Comparison of ENCODE assay signal across 24 cellular contexts in genomic region chr5:5456858-5457257, GRCh38. TPM values are rescaled to one million over a fixed set of nuclear protein-coding genes. Genes with fewer than 3 reads are reported as not detected.
A peak's percentile ranks its signal among the peaks of the same experiment; 100 is the strongest.
DNase-seq lines count a peak whose midpoint lies in the region; ATAC-seq, FAIRE-seq and TF ChIP-seq lines count a peak whose summit lies in the region.
"Had no signal": no experiment of that assay in that cellular context is flagged by ENCODE, and none has a peak within 500 bp of the region (broad histone marks: within the 10 kb centered on the region; RNA-seq: fewer than 3 reads in every experiment).

No MANE protein-coding gene starts in this region.

- WGBS in mammary epithelial cell (ENCODE audit: low coverage, missing lambda C conversion rate), result 81% methylated on average over 5 of the region's 5 CpGs

- CTCF ChIA-PET in mammary epithelial cell (lab: Charles Lee; ENCODE audit: low non-redundant PET) (no interaction called here), GM10248 (lab: Yijun Ruan, JAX) (interaction anchor here (1.1 to 1.5 kb wide), 2 partner anchors 11 to 21 kb away, joined by 3 to 4 read pairs; no protein-coding TSS in a partner anchor)
- CTCF ChIA-PET in CD4-positive, alpha-beta memory T cell (lab: Charles Lee; ENCODE audit: partially characterized antibody), result no interaction called here

- H3K4me3 ChIP-seq in mammary epithelial cell (replicated peaks in 1 of 3; ENCODE audit: insufficient read depth in 1 of 3, low read depth in 2 of 3, low read length in 3 of 3), result no peak overlapping the region
- no peak overlapping the region for H3K4me3 ChIP-seq in breast epithelium
- H3K4me3 ChIP-seq in astrocyte (ENCODE audit: insufficient read depth, low read depth, low read length), result no peak overlapping the region
- no peak overlapping the region for H3K4me3 ChIP-seq in CD4-positive, alpha-beta memory T cell (ENCODE audit: low read length in 2 of 2)
- H3K4me3 ChIP-seq: A549; BLaER1 treated with 17β-estradiol and CSF1 and Interleukin-3, amounts not matched to agents 10 nM and 100 nM; GM12878; HAP-1 had no signal

- no peak overlapping the region for H3K27ac ChIP-seq in mammary epithelial cell (ENCODE audit: insufficient read depth, low read depth, low read length)
- no peak overlapping the region for H3K27ac ChIP-seq in breast epithelium
- no peak overlapping the region for H3K27ac ChIP-seq in astrocyte (ENCODE audit: low read depth, low read length)
- H3K27ac ChIP-seq in foreskin keratinocyte, result no peak overlapping the region
- no peak overlapping the region for H3K27ac ChIP-seq in CD4-positive, alpha-beta memory T cell (ENCODE audit: low read depth, low read length)
- H3K27ac ChIP-seq: A549; BLaER1 treated with 17β-estradiol and CSF1 and Interleukin-3, amounts not matched to agents 10 nM and 100 nM had no signal

- no peak overlapping the region for H3K9ac ChIP-seq in mammary epithelial cell (ENCODE audit: insufficient read depth, low read length)
- no peak overlapping the region for H3K9ac ChIP-seq in astrocyte (ENCODE audit: low read length)
- H3K9ac ChIP-seq: BLaER1 treated with 17β-estradiol and CSF1 and Interleukin-3, amounts not matched to agents 10 nM and 100 nM had no signal

- no peaks in the 10 kb centered on the region for H3K9me3 ChIP-seq in mammary epithelial cell (replicated peaks; ENCODE audit: insufficient read depth, low read length)
- H3K9me3 ChIP-seq in breast epithelium, result no peaks in the 10 kb centered on the region
- no peaks in the 10 kb centered on the region for H3K9me3 ChIP-seq in astrocyte (ENCODE audit: insufficient read depth, low read depth, low read length)
- H3K9me3 ChIP-seq in CD4-positive, alpha-beta memory T cell (ENCODE audit: control insufficient read depth in 1 of 2, low read length in 2 of 2), result no peaks in the 10 kb centered on the region
- H3K9me3 ChIP-seq: A549; BE2C; BLaER1 treated with 17β-estradiol and CSF1 and Interleukin-3, amounts not matched to agents 10 nM and 100 nM; Caco-2; HAP-1 had no signal

- H4K20me1 ChIP-seq in mammary epithelial cell (ENCODE audit: insufficient read depth, low read length) (no peaks in the 10 kb centered on the region), astrocyte (ENCODE audit: insufficient read depth, low read length) (peaks cover 17% of the 10 kb centered on the region)

- H3K27ac Mint-ChIP-seq in astrocyte (ENCODE audit: unreplicated experiment), result no peak overlapping the region
- H3K27ac Mint-ChIP-seq in CD4-positive, alpha-beta memory T cell, result peak overlapping the region in 1 of 7 donors; percentile 47
- H3K27ac Mint-ChIP-seq: CD8-positive, alpha-beta T cell; HFFc6 had no signal

- no peak for TF ChIP-seq POLR2A in breast epithelium (IDR thresholded peaks at IDR 0.05)

- peaks cover 27% of the 10 kb centered on the region for H3K36me3 Mint-ChIP-seq in astrocyte (ENCODE audit: low read depth, unreplicated experiment)
- H3K36me3 Mint-ChIP-seq in CD4-positive, alpha-beta memory T cell, result peaks cover 72 to 89% of the 10 kb centered on the region in 2 donors

- H3K27me3 ChIP-seq in mammary epithelial cell (ENCODE audit: insufficient read depth, low read length) (no peaks in the 10 kb centered on the region), breast epithelium (no peaks in the 10 kb centered on the region), astrocyte (ENCODE audit: insufficient read depth, low read length) (no peaks in the 10 kb centered on the region), foreskin keratinocyte (no peaks in the 10 kb centered on the region)
- no peaks in the 10 kb centered on the region for H3K27me3 ChIP-seq in CD4-positive, alpha-beta memory T cell (ENCODE audit: insufficient read depth, low read length)
- H3K27me3 ChIP-seq: BE2C; BLaER1 treated with 17β-estradiol and CSF1 and Interleukin-3, amounts not matched to agents 10 nM and 100 nM had no signal

- no peaks in the 10 kb centered on the region for H3K4me1 ChIP-seq in mammary epithelial cell (ENCODE audit: insufficient read depth, low read length)
- no peaks in the 10 kb centered on the region for H3K4me1 ChIP-seq in breast epithelium
- H3K4me1 ChIP-seq in astrocyte (ENCODE audit: insufficient read depth, low read length), result no peaks in the 10 kb centered on the region
- no peaks in the 10 kb centered on the region for H3K4me1 ChIP-seq in foreskin keratinocyte
- no peaks in the 10 kb centered on the region for H3K4me1 ChIP-seq in CD4-positive, alpha-beta memory T cell (ENCODE audit: insufficient read depth, low read length)
- H3K4me1 ChIP-seq: A549, BE2C, Caco-2, HAP-1 had no signal

- dilution Hi-C loops in mammary epithelial cell (cut with HindIII; ENCODE audit: low sequenced_read_pairs), result no loop called here

- H3K4me3 Mint-ChIP-seq in astrocyte (ENCODE audit: unreplicated experiment), result peak overlapping the region; percentile 7
- no peak overlapping the region for H3K4me3 Mint-ChIP-seq in CD4-positive, alpha-beta memory T cell
- H3K4me3 Mint-ChIP-seq: CD8-positive, alpha-beta T cell; HFFc6 had no signal

- intact Hi-C loops in mammary epithelial cell (cut with micrococcal nuclease) (no loop called here), breast epithelium (cut with DNase I; ENCODE audit: low total_unique reads) (no loop called here)
- intact Hi-C loops in CD4-positive, alpha-beta memory T cell (cut with micrococcal nuclease), result no loop called here

- BruUV-seq in mammary epithelial cell (replicated peaks; lab: Mats Ljungman, UMichigan), result no TSS peak

- peaks cover 18% of the 10 kb centered on the region for H3K4me1 Mint-ChIP-seq in astrocyte (ENCODE audit: low read depth, unreplicated experiment)
- peaks cover 0 to 8% (median under 1%) of the 10 kb centered on the region in 4 donors for H3K4me1 Mint-ChIP-seq in CD4-positive, alpha-beta memory T cell

- H3K9me3 Mint-ChIP-seq in astrocyte (ENCODE audit: unreplicated experiment), result peaks cover 5% of the 10 kb centered on the region
- no peaks in the 10 kb centered on the region for H3K9me3 Mint-ChIP-seq in CD4-positive, alpha-beta memory T cell
- H3K9me3 Mint-ChIP-seq: CD8-positive, alpha-beta T cell; HFFc6 had no signal

- no peak for FAIRE-seq in astrocyte (lab: Jason Lieb, UNC)
- FAIRE-seq: A549, G401.6, GM12878, GM19239, H54 had no signal

- POLR2A ChIA-PET in CD4-positive, alpha-beta memory T cell (lab: Charles Lee; ENCODE audit: partially characterized antibody), result interaction anchor here (1.4 kb wide), 1 partner anchor 34 kb away, joined by 3 read pairs; the partner anchor contains the start of gene ICE1
- POLR2A ChIA-PET in GM10248 (lab: Yijun Ruan, JAX), result no interaction called here

- DNase-seq in mammary epithelial cell (peak; percentile 29), breast epithelium (ENCODE audit: low spot score in 2 of 2) (no peak), astrocyte (ENCODE audit: low read depth) (no peak), foreskin keratinocyte (peak; percentile 1 to 18), GM10248 (ENCODE audit: extremely low spot score) (no peak)
- no peak for DNase-seq in CD4-positive, alpha-beta memory T cell
- DNase-seq: 8988T; ACHN; AML-193; BE2C; Caco-2; CD8-positive, alpha-beta T cell; DMS153; DND-41; GOT3; HFFc6 had no signal

- H2AFZ ChIP-seq in mammary epithelial cell (ENCODE audit: low read depth, low read length), result no peak overlapping the region
- H2AFZ ChIP-seq in astrocyte (ENCODE audit: low read depth, low read length), result no peak overlapping the region

- H3K4me2 ChIP-seq in mammary epithelial cell (ENCODE audit: insufficient read depth, low read depth, low read length) (no peak overlapping the region), astrocyte (ENCODE audit: low read length) (no peak overlapping the region)
- H3K4me2 ChIP-seq: A549; BLaER1 treated with 17β-estradiol and CSF1 and Interleukin-3, amounts not matched to agents 10 nM and 100 nM had no signal

- in situ Hi-C loops in mammary epithelial cell (cut with MboI; ENCODE audit: low sequenced_read_pairs in 2 of 2), result no loop called here

- H3K79me2 ChIP-seq in mammary epithelial cell (ENCODE audit: insufficient read depth, low read length), result peaks cover 14% of the 10 kb centered on the region
- H3K79me2 ChIP-seq in astrocyte (ENCODE audit: insufficient read depth, low read length), result peaks cover 15% of the 10 kb centered on the region

- H3K27me3 Mint-ChIP-seq in astrocyte (ENCODE audit: low read depth, unreplicated experiment), result no peaks in the 10 kb centered on the region
- no peaks in the 10 kb centered on the region for H3K27me3 Mint-ChIP-seq in CD4-positive, alpha-beta memory T cell

- H3K36me3 ChIP-seq in mammary epithelial cell (ENCODE audit: insufficient read depth, low read length), result peaks cover 33% of the 10 kb centered on the region
- peaks cover 29% of the 10 kb centered on the region for H3K36me3 ChIP-seq in breast epithelium
- H3K36me3 ChIP-seq in astrocyte (ENCODE audit: insufficient read depth, low read length), result peaks cover 62% of the 10 kb centered on the region
- peaks cover 48% of the 10 kb centered on the region for H3K36me3 ChIP-seq in CD4-positive, alpha-beta memory T cell (ENCODE audit: insufficient read depth, low read length)

- ATAC-seq in foreskin keratinocyte (no peak), GM21529 (IDR thresholded peaks at IDR 0.05; ENCODE audit: unreplicated experiment) (no peak)
- ATAC-seq: A549; CD8-positive, alpha-beta T cell; GM12878 had no signal

- TF ChIP-seq CTCF in mammary epithelial cell (conservative IDR thresholded peaks at IDR 0.05 in 1 of 2, IDR thresholded peaks at IDR 0.05 in 1 of 2; ENCODE audit: extremely low read depth in 1 of 2, insufficient read depth in 1 of 2, low read depth in 1 of 2, low read length in 2 of 2), result no peak
- TF ChIP-seq CTCF in breast epithelium (IDR thresholded peaks at IDR 0.05), result no peak
- TF ChIP-seq CTCF in astrocyte (IDR thresholded peaks at IDR 0.05; ENCODE audit: insufficient read depth, low read depth, low read length), result no peak
- no peak for TF ChIP-seq CTCF in foreskin keratinocyte (conservative IDR thresholded peaks at IDR 0.05)
- TF ChIP-seq CTCF in GM10248 (IDR thresholded peaks at IDR 0.05; ENCODE audit: control extremely low read depth, extremely low read depth, low read depth, missing control alignments), result no peak

RNA-seq across cellular contexts. Expression of gene ICE1, which starts 34.4 kb away (rescaled TPM):
- total RNA-seq in mammary epithelial cell (10 to 100 TPM; 28.5 to 30.3 TPM), breast epithelium (10 to 100 TPM; 33.1 to 47.7 (median 34.1) TPM), astrocyte (40.3 and 44.8 TPM in 2 replicates), foreskin keratinocyte (26.7 and 28.2 TPM in 2 replicates)
- polyA plus RNA-seq in mammary epithelial cell (10.3 TPM), foreskin keratinocyte (3.7 and 4.6 TPM in 2 replicates)
- polyA minus RNA-seq in mammary epithelial cell, result 30.4 TPM
- 10 to 100 TPM; 48.3 to 52.1 TPM for total RNA-seq in CD4-positive, alpha-beta memory T cell
- 10 to 100 TPM in 1 of 2 donors, 1 to 10 TPM in 1; 8.9 to 24.4 TPM for polyA plus RNA-seq in CD4-positive, alpha-beta memory T cell

Comparison
In these comparisons a context has a peak if more than half of its experiments do, and no peak if none do; other contexts are left out.
1. DNase-seq: peak in mammary epithelial cell (single experiment) and foreskin keratinocyte (2 of 2); none in breast epithelium (0 of 2), astrocyte (single experiment), CD4-positive, alpha-beta memory T cell (0 of 5) and GM10248 (single experiment).